In genomic region chr4:102438873-102439614, GRCh38 we compare ENCODE assay signal across 8 cellular contexts.
DNase-seq lines count a peak whose midpoint lies in the region; ATAC-seq lines count a peak whose summit lies in the region.

No MANE protein-coding gene starts in this region.

- intact Hi-C loops in activated T-helper 1 cell treated with anti-CD3 and anti-CD28 coated beads, Interleukin-12 subunit alpha, Interleukin-12 subunit beta, Interleukin-2, Interleukin-4 antibody, amounts not matched to agents 30 ng/mL and 10 ng/mL and 1 ng/mL, durations not matched to agents 14 hours and 24 hours and 36 hours (cut with micrococcal nuclease) = no loop called here

- no peak overlapping the region for H3K27ac Mint-ChIP-seq in activated T-helper 1 cell treated with anti-CD3 and anti-CD28 coated beads, Interleukin-12 subunit alpha, Interleukin-12 subunit beta, Interleukin-2, Interleukin-4 antibody, amounts not matched to agents 30 ng/mL and 10 ng/mL and 1 ng/mL, durations not matched to agents 14 hours and 24 hours and 36 hours

- peak; percentile 40 for DNase-seq in Ammon's horn (ENCODE audit: low spot score)
- peak; percentile 54 for DNase-seq in NCI-H2196 (lab: John Stamatoyannopoulos, UW; ENCODE audit: unreplicated experiment)
- DNase-seq in myocyte (ENCODE audit: low read depth) = peak; percentile 94
- no peak for DNase-seq in 8988T
- no peak for DNase-seq in ureter (ENCODE audit: low spot score)
- DNase-seq in activated T-helper 1 cell treated with anti-CD3 and anti-CD28 coated beads, Interleukin-12 subunit alpha, Interleukin-12 subunit beta, Interleukin-2, Interleukin-4 antibody, amounts not matched to agents 30 ng/mL and 10 ng/mL and 1 ng/mL, durations not matched to agents 14 hours and 24 hours and 36 hours (ENCODE audit: low spot score) = no peak

- H3K9me3 Mint-ChIP-seq in activated T-helper 1 cell treated with anti-CD3 and anti-CD28 coated beads, Interleukin-12 subunit alpha, Interleukin-12 subunit beta, Interleukin-2, Interleukin-4 antibody, amounts not matched to agents 30 ng/mL and 10 ng/mL and 1 ng/mL, durations not matched to agents 14 hours and 24 hours and 36 hours = no peaks in the 10 kb centered on the region

- no peaks in the 10 kb centered on the region for H3K4me1 Mint-ChIP-seq in activated T-helper 1 cell treated with anti-CD3 and anti-CD28 coated beads, Interleukin-12 subunit alpha, Interleukin-12 subunit beta, Interleukin-2, Interleukin-4 antibody, amounts not matched to agents 30 ng/mL and 10 ng/mL and 1 ng/mL, durations not matched to agents 14 hours and 24 hours and 36 hours (ENCODE audit: low read depth)

- ATAC-seq in esophagus mucosa = peak; percentile 76
- ATAC-seq in HG02973 (IDR thresholded peaks at IDR 0.05; ENCODE audit: unreplicated experiment) = no peak

- H3K4me3 Mint-ChIP-seq in activated T-helper 1 cell treated with anti-CD3 and anti-CD28 coated beads, Interleukin-12 subunit alpha, Interleukin-12 subunit beta, Interleukin-2, Interleukin-4 antibody, amounts not matched to agents 30 ng/mL and 10 ng/mL and 1 ng/mL, durations not matched to agents 14 hours and 24 hours and 36 hours = no peak overlapping the region

- H3K27me3 Mint-ChIP-seq in activated T-helper 1 cell treated with anti-CD3 and anti-CD28 coated beads, Interleukin-12 subunit alpha, Interleukin-12 subunit beta, Interleukin-2, Interleukin-4 antibody, amounts not matched to agents 30 ng/mL and 10 ng/mL and 1 ng/mL, durations not matched to agents 14 hours and 24 hours and 36 hours (ENCODE audit: insufficient read depth) = peaks cover 10% of the 10 kb centered on the region

- H3K36me3 Mint-ChIP-seq in activated T-helper 1 cell treated with anti-CD3 and anti-CD28 coated beads, Interleukin-12 subunit alpha, Interleukin-12 subunit beta, Interleukin-2, Interleukin-4 antibody, amounts not matched to agents 30 ng/mL and 10 ng/mL and 1 ng/mL, durations not matched to agents 14 hours and 24 hours and 36 hours (ENCODE audit: low read depth) = peaks cover 3% of the 10 kb centered on the region

Comparison
In these comparisons a context has a peak if more than half of its experiments do, and no peak if none do; other contexts are left out.
1. DNase-seq: peak in Ammon's horn (single experiment), NCI-H2196 (single experiment) and myocyte (single experiment); none in 8988T (single experiment), ureter (single experiment) and activated T-helper 1 cell treated with anti-CD3 and anti-CD28 coated beads, Interleukin-12 subunit alpha, Interleukin-12 subunit beta, Interleukin-2, Interleukin-4 antibody, amounts not matched to agents 30 ng/mL and 10 ng/mL and 1 ng/mL, durations not matched to agents 14 hours and 24 hours and 36 hours (single experiment).